Comparison of ENCODE assay signal across 24 cellular contexts in the genomic region with DNA sequence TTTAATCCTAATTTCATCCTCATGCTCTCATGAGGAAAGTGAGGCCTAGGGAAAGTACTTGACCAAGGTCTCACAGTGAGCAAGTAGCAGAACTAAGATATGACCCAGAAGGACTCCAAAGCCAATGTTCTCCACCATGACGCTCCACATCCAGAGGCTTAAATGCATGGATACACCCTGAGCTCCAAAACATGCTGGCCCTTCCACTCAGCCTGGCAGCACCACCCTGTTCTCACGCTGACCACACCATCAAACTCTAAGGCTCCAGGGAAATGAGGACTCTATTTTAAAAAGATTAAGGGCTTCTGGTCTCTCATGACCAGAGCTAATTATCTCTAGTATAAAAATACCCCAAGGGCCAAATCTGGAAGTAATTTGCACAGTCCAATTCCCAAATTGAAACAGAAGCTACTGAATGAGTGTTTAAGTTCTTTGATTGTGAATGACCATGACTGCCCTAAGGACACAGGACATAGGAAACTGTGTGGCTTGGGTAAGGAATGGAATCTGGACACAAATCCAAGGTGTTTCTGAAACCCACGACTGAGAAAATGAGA.
DNase-seq lines count a peak whose midpoint lies in the region; ATAC-seq and TF ChIP-seq lines count a peak whose summit lies in the region.
"Had no signal": no experiment of that assay in that cellular context is flagged by ENCODE, and none has a peak within 500 bp of the region (broad histone marks: within the 10 kb centered on the region; RNA-seq: fewer than 3 reads in every experiment).

No MANE protein-coding gene starts in this region.

- CTCF ChIA-PET in mammary epithelial cell (lab: Charles Lee; ENCODE audit: low non-redundant PET), result no interaction called here
- CTCF ChIA-PET in MCF 10A (lab: Yijun Ruan, JAX), result interaction anchor here (1.1 to 1.2 kb wide), 3 partner anchors 19 to 57 kb away, joined by 3 to 4 read pairs (median 3); no protein-coding TSS in a partner anchor

- H3K4me1 ChIP-seq in mammary epithelial cell (ENCODE audit: insufficient read depth, low read length), result peaks cover 10% of the 10 kb centered on the region
- H3K4me1 ChIP-seq: BLaER1 treated with 17β-estradiol and CSF1 and Interleukin-3, amounts not matched to agents 10 nM and 100 nM; Caco-2; HAP-1 had no signal

- H3K36me3 ChIP-seq in mammary epithelial cell (ENCODE audit: insufficient read depth, low read length), result no peaks in the 10 kb centered on the region
- H3K36me3 ChIP-seq: BLaER1 treated with 17β-estradiol and CSF1 and Interleukin-3, amounts not matched to agents 10 nM and 100 nM; HAP-1 had no signal

- H3K27ac ChIP-seq in mammary epithelial cell (ENCODE audit: insufficient read depth, low read depth, low read length) (no peak overlapping the region), caudate nucleus (ENCODE audit: low read depth, low read length) (peak overlapping the region; percentile 20)
- H3K27ac ChIP-seq: 22Rv1; BLaER1 treated with 17β-estradiol and CSF1 and Interleukin-3, amounts not matched to agents 10 nM and 100 nM had no signal

- H3K27me3 Mint-ChIP-seq in MCF 10A (ENCODE audit: insufficient read depth, unreplicated experiment) (no peaks in the 10 kb centered on the region), immature natural killer cell (ENCODE audit: low read depth in 3 of 3) (peaks cover 0 to 4% (median 3%) of the 10 kb centered on the region in 3 donors)

- H3K9ac ChIP-seq in mammary epithelial cell (ENCODE audit: insufficient read depth, low read length), result no peak overlapping the region
- H3K9ac ChIP-seq: BLaER1 treated with 17β-estradiol and CSF1 and Interleukin-3, amounts not matched to agents 10 nM and 100 nM had no signal

- no peaks in the 10 kb centered on the region for H4K20me1 ChIP-seq in mammary epithelial cell (ENCODE audit: insufficient read depth, low read length)
- H4K20me1 ChIP-seq: BLaER1 treated with 17β-estradiol and CSF1 and Interleukin-3, amounts not matched to agents 10 nM and 100 nM had no signal

- DNase-seq in mammary epithelial cell (no peak), MCF 10A (ENCODE audit: unreplicated experiment) (no peak), NCI-H69 (lab: John Stamatoyannopoulos, UW) (peak; percentile 34), caudate nucleus (lab: John Stamatoyannopoulos, UW) (peak in 2 of 61 donors; percentile 6 to 20), renal cortical epithelial cell (ENCODE audit: low read depth) (peak; percentile 35), immature natural killer cell (no peak)
- DNase-seq: ACHN; Caco-2; CD4-positive, alpha-beta memory T cell; DMS 273 treated with DMSO at 0.1 percent for 48 hours; DND-41; KG1; NCI-H1105; NCI-H146; NCI-H2029; NCI-H345; NCI-H524 treated with DMSO at 0.1 percent for 48 hours; Right ventricle myocardium superior had no signal

- peak overlapping the region; percentile 16 for H2AFZ ChIP-seq in mammary epithelial cell (ENCODE audit: low read depth, low read length)
- H2AFZ ChIP-seq: GM23338 had no signal

- H3K4me2 ChIP-seq in mammary epithelial cell (ENCODE audit: insufficient read depth, low read depth, low read length), result no peak overlapping the region
- H3K4me2 ChIP-seq: BLaER1 treated with 17β-estradiol and CSF1 and Interleukin-3, amounts not matched to agents 10 nM and 100 nM; GM23338 had no signal

- no peaks in the 10 kb centered on the region for H3K27me3 ChIP-seq in mammary epithelial cell (ENCODE audit: insufficient read depth, low read length)
- H3K27me3 ChIP-seq: BLaER1 treated with 17β-estradiol and CSF1 and Interleukin-3, amounts not matched to agents 10 nM and 100 nM had no signal

- dilution Hi-C loops in mammary epithelial cell (cut with HindIII; ENCODE audit: low sequenced_read_pairs), result no loop called here

- H3K36me3 Mint-ChIP-seq in MCF 10A (ENCODE audit: insufficient read depth, unreplicated experiment) (no peaks in the 10 kb centered on the region), immature natural killer cell (no peaks in the 10 kb centered on the region)
- H3K36me3 Mint-ChIP-seq: CD4-positive, alpha-beta memory T cell had no signal

- TF ChIP-seq CTCF in mammary epithelial cell (conservative IDR thresholded peaks at IDR 0.05 in 1 of 2, IDR thresholded peaks at IDR 0.05 in 1 of 2; ENCODE audit: extremely low read depth in 1 of 2, insufficient read depth in 1 of 2, low read depth in 1 of 2, low read length in 2 of 2) (no peak), MCF 10A (IDR thresholded peaks at IDR 0.05; ENCODE audit: unreplicated experiment) (no peak)

- WGBS in mammary epithelial cell (ENCODE audit: low coverage, missing lambda C conversion rate), result 64% methylated on average over 3 of the region's 3 CpGs

- H3K4me1 Mint-ChIP-seq in MCF 10A (ENCODE audit: insufficient read depth, unreplicated experiment) (peaks cover 33% of the 10 kb centered on the region), immature natural killer cell (no peaks in the 10 kb centered on the region)
- H3K4me1 Mint-ChIP-seq: CD4-positive, alpha-beta memory T cell; GM23338 had no signal

- POLR2A ChIA-PET in MCF 10A (lab: Yijun Ruan, JAX), result interaction anchor here (0.6 to 2.5 kb wide), 6 partner anchors 13 to 965 kb away, joined by 3 to 5 read pairs (median 4); a partner anchor contains a TSS

- H3K4me3 ChIP-seq in mammary epithelial cell (replicated peaks in 1 of 3; ENCODE audit: insufficient read depth in 1 of 3, low read depth in 2 of 3, low read length in 3 of 3), result no peak overlapping the region
- H3K4me3 ChIP-seq: BLaER1 treated with 17β-estradiol and CSF1 and Interleukin-3, amounts not matched to agents 10 nM and 100 nM; GM23338; HAP-1 had no signal

- ATAC-seq in GM19324 (IDR thresholded peaks at IDR 0.05; ENCODE audit: low FRiP score, unreplicated experiment) (no peak), HG03095 (IDR thresholded peaks at IDR 0.05; ENCODE audit: unreplicated experiment) (no peak)
- ATAC-seq: GM23338 had no signal

- intact Hi-C loops in mammary epithelial cell (cut with micrococcal nuclease), result no loop called here
- intact Hi-C loops in MCF 10A (cut with micrococcal nuclease), result no loop called here

- H3K9me3 ChIP-seq in mammary epithelial cell (replicated peaks; ENCODE audit: insufficient read depth, low read length), result no peaks in the 10 kb centered on the region
- H3K9me3 ChIP-seq: BLaER1 treated with 17β-estradiol and CSF1 and Interleukin-3, amounts not matched to agents 10 nM and 100 nM; Caco-2; HAP-1 had no signal

- BruUV-seq in mammary epithelial cell (replicated peaks; lab: Mats Ljungman, UMichigan) (no TSS peak), MCF 10A (replicated peaks; lab: Mats Ljungman, UMichigan) (no TSS peak)

- no peaks in the 10 kb centered on the region for H3K79me2 ChIP-seq in mammary epithelial cell (ENCODE audit: insufficient read depth, low read length)

- no peaks in the 10 kb centered on the region for H3K9me3 Mint-ChIP-seq in MCF 10A (ENCODE audit: unreplicated experiment)
- no peaks in the 10 kb centered on the region for H3K9me3 Mint-ChIP-seq in immature natural killer cell

- H3K27ac Mint-ChIP-seq in MCF 10A (ENCODE audit: low read depth, unreplicated experiment) (no peak overlapping the region), immature natural killer cell (no peak overlapping the region)
- H3K27ac Mint-ChIP-seq: CD4-positive, alpha-beta memory T cell; GM23338 had no signal

- H3K4me3 Mint-ChIP-seq in MCF 10A (ENCODE audit: unreplicated experiment), result no peak overlapping the region
- H3K4me3 Mint-ChIP-seq in immature natural killer cell, result no peak overlapping the region
- H3K4me3 Mint-ChIP-seq: CD4-positive, alpha-beta memory T cell; GM23338 had no signal

- in situ Hi-C loops in mammary epithelial cell (cut with MboI; ENCODE audit: low sequenced_read_pairs in 2 of 2), result no loop called here

Comparison
In these comparisons a context has a peak if more than half of its experiments do, and no peak if none do; other contexts are left out.
1. DNase-seq: peak in NCI-H69 (single experiment) and renal cortical epithelial cell (single experiment); none in mammary epithelial cell (single experiment), MCF 10A (single experiment) and immature natural killer cell (0 of 3).